Comparison of ENCODE assay signal across 40 cellular contexts in the genomic region with DNA sequence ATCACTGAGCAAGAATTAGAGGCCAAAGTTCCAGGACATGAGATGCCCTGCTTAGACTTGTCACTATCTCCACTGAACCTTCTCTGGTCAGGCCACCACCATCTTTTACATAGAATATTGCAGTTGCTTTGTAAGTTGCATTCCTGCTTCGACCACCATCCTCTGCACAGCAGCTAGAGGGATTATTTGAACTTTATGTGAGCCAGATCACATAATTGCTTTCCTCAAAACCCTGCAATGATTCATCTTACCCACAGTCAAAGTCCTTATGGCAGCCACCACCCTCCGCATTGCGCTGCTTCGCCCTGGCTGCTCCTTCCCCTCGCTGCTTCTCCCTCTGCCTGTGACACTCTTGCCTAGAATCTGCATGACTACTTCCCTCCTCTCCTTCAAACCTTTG.
"Had no signal": no experiment of that assay in that cellular context is flagged by ENCODE, and none has a peak within 500 bp of the region (broad histone marks: within the 10 kb centered on the region; RNA-seq: fewer than 3 reads in every experiment).

No MANE protein-coding gene starts in this region.

- DNase-seq: activated CD4-positive, alpha-beta memory T cell treated with anti-CD3 and anti-CD28 coated beads, Interleukin-2, amount 10 ng/mL, durations not matched to agents 7 days and 5 days; activated CD4-positive, alpha-beta T cell treated with anti-CD3 and anti-CD28 coated beads for 1 hour; activated CD4-positive, alpha-beta T cell treated with anti-CD3 and anti-CD28 coated beads for 48 hours; activated CD4-positive, CD25-positive, alpha-beta regulatory T cell; activated CD8-positive, alpha-beta memory T cell treated with anti-CD3 and anti-CD28 coated beads for 24 hours; activated CD8-positive, alpha-beta memory T cell treated with anti-CD3 and anti-CD28 coated beads, Interleukin-2, amount 10 ng/mL, durations not matched to agents 7 days and 5 days; activated CD8-positive, alpha-beta memory T cell treated with anti-CD3 and anti-CD28 coated beads, Interleukin-2, amount 50 U/mL, for 48 hours; activated effector memory CD4-positive, alpha-beta T cell treated with Interleukin-2 at 50 U/mL for 16 hours; activated naive CD4-positive, alpha-beta T cell; activated naive CD4-positive, alpha-beta T cell treated with anti-CD3 and anti-CD28 coated beads, Interleukin-2, amount 50 U/mL, for 16 hours; activated naive CD8-positive, alpha-beta T cell treated with anti-CD3 and anti-CD28 coated beads for 36 hours; activated T-cell treated with anti-CD3 and anti-CD28 coated beads, Interleukin-2, amount 50 U/mL, for 48 hours; amygdala; body of pancreas; cerebellar nuclear complex; MM.1S; MV-4-11; NCI-H1092; NCI-H1436 treated with DMSO at 0.1 percent for 48 hours; NCI-H1694 treated with DMSO at 0.1 percent for 48 hours; NCI-H2029 treated with DMSO at 0.1 percent for 48 hours; NCI-H2107; NCI-H2171 treated with DMSO at 0.1 percent for 48 hours; NCI-H226; NCI-H526; NCI-H748 treated with DMSO at 0.1 percent for 48 hours; NK-92 treated with Interleukin-12 subunit alpha and Interleukin-12 subunit beta, amount 100 ng/mL, for 24 hours; PC-3; Peyer's patch; RPMI8226; SHP77 treated with DMSO at 0.1 percent for 48 hours; SK-N-SH; T-helper 1 cell; T-helper 2 cell; T-helper 9 cell; WERI-Rb-1 had no signal

- H3K4me1 ChIP-seq: ascending aorta, breast epithelium, Peyer's patch had no signal

- H3K27ac ChIP-seq: ascending aorta, body of pancreas, breast epithelium, KMS-11, Peyer's patch, SJSA1, WERI-Rb-1 had no signal

- H3K4me3 ChIP-seq: ascending aorta, body of pancreas, breast epithelium, Peyer's patch, SJSA1 had no signal

- H3K9me3 ChIP-seq: ascending aorta, body of pancreas, breast epithelium, Peyer's patch, SJSA1, SK-N-SH had no signal

- H3K36me3 ChIP-seq: ascending aorta, breast epithelium, Peyer's patch, SJSA1, WERI-Rb-1 had no signal

- H3K27me3 ChIP-seq: ascending aorta, body of pancreas, breast epithelium, Peyer's patch, SJSA1 had no signal
